Comparison of ENCODE assay signal across 10 cellular contexts in the genomic region with DNA sequence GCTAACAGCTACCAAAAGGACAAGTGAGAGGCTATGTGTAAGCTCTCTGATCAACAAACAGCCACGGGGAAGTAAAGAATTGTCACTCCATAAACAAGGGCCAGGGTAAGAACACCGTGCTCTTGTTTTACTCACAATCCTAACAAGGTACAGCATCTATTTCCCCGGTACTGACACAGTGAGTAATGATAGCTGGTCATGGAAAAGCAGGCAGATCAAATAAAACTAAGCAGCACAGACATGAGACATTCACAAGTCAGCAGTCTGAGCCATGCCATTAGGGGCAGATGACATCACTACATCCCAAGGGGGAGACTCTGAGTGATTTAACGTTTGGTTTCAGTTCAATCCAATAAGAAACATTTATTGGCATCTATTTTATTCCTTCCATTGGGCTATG. TPM values are rescaled to one million over a fixed set of nuclear protein-coding genes. Genes with fewer than 3 reads are reported as not detected.
A peak's percentile ranks its signal among the peaks of the same experiment; 100 is the strongest.
DNase-seq lines count a peak whose midpoint lies in the region; ATAC-seq and TF ChIP-seq lines count a peak whose summit lies in the region.
"Had no signal": no experiment of that assay in that cellular context is flagged by ENCODE, and none has a peak within 500 bp of the region (broad histone marks: within the 10 kb centered on the region; RNA-seq: fewer than 3 reads in every experiment).

No MANE protein-coding gene starts in this region.

- DNase-seq in stimulated activated CD4-positive, alpha-beta T cell treated with anti-CD3 and anti-CD28 coated beads, Interleukin-4, amount 100 ng/mL, for 24 hours = peak; percentile 16
- DNase-seq in stimulated activated CD4-positive, alpha-beta T cell treated with anti-CD3 and anti-CD28 coated beads, Interleukin-2, amount 100 ng/mL, for 24 hours = no peak
- DNase-seq in SK-N-SH = no peak
- peak; percentile 66 to 83 for DNase-seq in foreskin fibroblast
- DNase-seq in vagina (ENCODE audit: extremely low spot score in 2 of 2) = no peak
- no peak for DNase-seq in NCI-H1092 (lab: John Stamatoyannopoulos, UW)
- DNase-seq: NCI-H187 had no signal

- H3K4me2 ChIP-seq in SK-N-SH = 0 out of 2 replicates have a peak overlapping the region, but pooled peaks have one; percentile 10

- no peaks in the 10 kb centered on the region for H4K20me1 ChIP-seq in SK-N-SH (ENCODE audit: insufficient read depth)

- H3F3A ChIP-seq in SK-N-SH (replicated peaks; ENCODE audit: insufficient read depth) = peaks cover 6% of the 10 kb centered on the region

- no peaks in the 10 kb centered on the region for H3K79me2 ChIP-seq in SK-N-SH (ENCODE audit: insufficient read depth)

- no peak overlapping the region for H3K4me3 ChIP-seq in SK-N-SH (ENCODE audit: low read depth in 2 of 2, low read length in 1 of 2)
- H3K4me3 ChIP-seq in foreskin fibroblast (ENCODE audit: low read depth in 1 of 2, low read length in 2 of 2) = no peak overlapping the region
- H3K4me3 ChIP-seq in vagina = no peak overlapping the region
- H3K4me3 ChIP-seq: SJSA1 had no signal

- H3K27ac ChIP-seq in SK-N-SH (ENCODE audit: low read depth in 2 of 2, low read length in 1 of 2) = peak overlapping the region in 1 of 2 experiments; percentile 53; a peak in 2 of 4 replicates
- peak overlapping the region; percentile 62 for H3K27ac ChIP-seq in vagina
- H3K27ac ChIP-seq: SJSA1 had no signal

- no peak overlapping the region for H3K9ac ChIP-seq in SK-N-SH

- H3K4me1 ChIP-seq in SK-N-SH (ENCODE audit: control insufficient read depth in 1 of 2, insufficient read depth in 2 of 2, low read depth in 1 of 2, low read length in 1 of 2) (peaks cover 8 to 10% of the 10 kb centered on the region in 2 experiments; a peak in 3 of 4 replicates), vagina (peaks cover 11% of the 10 kb centered on the region)
- H3K4me1 ChIP-seq: SJSA1 had no signal

- TF ChIP-seq CTCF in SK-N-SH (IDR thresholded peaks at IDR 0.05) (no peak), foreskin fibroblast (IDR thresholded peaks at IDR 0.05; ENCODE audit: low read depth, low read length) (no peak), vagina (IDR thresholded peaks at IDR 0.05) (no peak)

- H3K36me3 ChIP-seq in SK-N-SH (replicated peaks in 1 of 2; ENCODE audit: control insufficient read depth in 1 of 2, insufficient read depth in 2 of 2, low read length in 1 of 2) (peaks cover 0 to 3% of the 10 kb centered on the region in 2 experiments), vagina (peaks cover 0 to 10% of the 10 kb centered on the region in 2 donors)
- H3K36me3 ChIP-seq: SJSA1 had no signal

- intact Hi-C loops in vagina (cut with DNase I) = no loop called here

- TF ChIP-seq POLR2A in vagina (IDR thresholded peaks at IDR 0.05) = no peak

- ATAC-seq in GM19328 (IDR thresholded peaks at IDR 0.05; ENCODE audit: unreplicated experiment) = no peak
- no peak for ATAC-seq in GM21381 (IDR thresholded peaks at IDR 0.05; ENCODE audit: unreplicated experiment)

- WGBS in SK-N-SH (ENCODE audit: low lambda C conversion rate) = 19% methylated on average over 4 of the region's 4 CpGs

- CTCF ChIA-PET in SK-N-SH (lab: Yijun Ruan, JAX) = interaction anchor here (2.6 kb wide), 1 partner anchor 203 kb away, joined by 8 read pairs; no protein-coding TSS in a partner anchor

- no peaks in the 10 kb centered on the region for H3K9me3 ChIP-seq in SK-N-SH
- no peaks in the 10 kb centered on the region for H3K9me3 ChIP-seq in vagina
- H3K9me3 ChIP-seq: SJSA1 had no signal

- TF ChIP-seq EP300 in SK-N-SH (IDR thresholded peaks at IDR 0.05; ENCODE audit: borderline replicate concordance in 1 of 2, low read depth in 1 of 2, low read length in 1 of 2) = no peak

- H3K27me3 ChIP-seq in SK-N-SH (ENCODE audit: insufficient read depth) (no peaks in the 10 kb centered on the region), vagina (no peaks in the 10 kb centered on the region)
- H3K27me3 ChIP-seq: SJSA1 had no signal

- no peak for TF ChIP-seq RAD21 in SK-N-SH (IDR thresholded peaks at IDR 0.05; ENCODE audit: low read length)

- no peaks in the 10 kb centered on the region for H3K9me2 ChIP-seq in SK-N-SH

- H2AFZ ChIP-seq in SK-N-SH (ENCODE audit: low read depth) = no peak overlapping the region

- POLR2A ChIA-PET in SK-N-SH (lab: Yijun Ruan, JAX) = no interaction called here

TF ChIP-seq in SK-N-SH, 30 proteins besides CTCF, POLR2A, EP300 and RAD21:
- TF ChIP-seq, protein P1, sequence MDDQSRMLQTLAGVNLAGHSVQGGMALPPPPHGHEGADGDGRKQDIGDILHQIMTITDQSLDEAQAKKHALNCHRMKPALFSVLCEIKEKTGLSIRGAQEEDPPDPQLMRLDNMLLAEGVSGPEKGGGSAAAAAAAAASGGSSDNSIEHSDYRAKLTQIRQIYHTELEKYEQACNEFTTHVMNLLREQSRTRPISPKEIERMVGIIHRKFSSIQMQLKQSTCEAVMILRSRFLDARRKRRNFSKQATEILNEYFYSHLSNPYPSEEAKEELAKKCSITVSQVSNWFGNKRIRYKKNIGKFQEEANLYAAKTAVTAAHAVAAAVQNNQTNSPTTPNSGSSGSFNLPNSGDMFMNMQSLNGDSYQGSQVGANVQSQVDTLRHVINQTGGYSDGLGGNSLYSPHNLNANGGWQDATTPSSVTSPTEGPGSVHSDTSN (IDR thresholded peaks at IDR 0.05) = peak; percentile 57
- TF ChIP-seq RXRA (IDR thresholded peaks at IDR 0.05; ENCODE audit: borderline replicate concordance, low read depth) = no peak
- TF ChIP-seq FOSL2 (IDR thresholded peaks at IDR 0.05; ENCODE audit: borderline replicate concordance, low read depth) = peak; percentile 21; the same call in 1 of the 2 replicates

RNA-seq across cellular contexts. Expression of a gene that starts 54.4 kb away (rescaled TPM):
- polyA plus RNA-seq in SK-N-SH (2012; rRNA removed) = 321 and 370 TPM in 2 replicates
- polyA plus RNA-seq in SK-N-SH (2012; cell fraction: cytosol; rRNA removed) = 311 and 326 TPM in 2 replicates
- polyA plus RNA-seq in SK-N-SH (2012; cell fraction: nucleus; rRNA removed) = 430 and 534 TPM in 2 replicates
- total RNA-seq in vagina = 147 TPM

RNA-seq across cellular contexts. Expression of a gene that starts 59.8 kb away (rescaled TPM):
- polyA plus RNA-seq in SK-N-SH (2012; rRNA removed) = 22.0 and 25.6 TPM in 2 replicates
- polyA plus RNA-seq in SK-N-SH (2012; cell fraction: cytosol; rRNA removed) = 7.8 and 13.0 TPM in 2 replicates
- 110 and 155 TPM in 2 replicates for polyA plus RNA-seq in SK-N-SH (2012; cell fraction: nucleus; rRNA removed)
- 26.0 TPM for total RNA-seq in vagina

Comparison
In these comparisons a context has a peak if more than half of its experiments do, and no peak if none do; other contexts are left out.
1. DNase-seq: peak in stimulated activated CD4-positive, alpha-beta T cell treated with anti-CD3 and anti-CD28 coated beads, Interleukin-4, amount 100 ng/mL, for 24 hours (single experiment) and foreskin fibroblast (2 of 2); none in stimulated activated CD4-positive, alpha-beta T cell treated with anti-CD3 and anti-CD28 coated beads, Interleukin-2, amount 100 ng/mL, for 24 hours (0 of 2), SK-N-SH (single experiment), vagina (0 of 2) and NCI-H1092 (single experiment).